ENCODE assay signal across 11 cellular contexts in the genomic region with DNA sequence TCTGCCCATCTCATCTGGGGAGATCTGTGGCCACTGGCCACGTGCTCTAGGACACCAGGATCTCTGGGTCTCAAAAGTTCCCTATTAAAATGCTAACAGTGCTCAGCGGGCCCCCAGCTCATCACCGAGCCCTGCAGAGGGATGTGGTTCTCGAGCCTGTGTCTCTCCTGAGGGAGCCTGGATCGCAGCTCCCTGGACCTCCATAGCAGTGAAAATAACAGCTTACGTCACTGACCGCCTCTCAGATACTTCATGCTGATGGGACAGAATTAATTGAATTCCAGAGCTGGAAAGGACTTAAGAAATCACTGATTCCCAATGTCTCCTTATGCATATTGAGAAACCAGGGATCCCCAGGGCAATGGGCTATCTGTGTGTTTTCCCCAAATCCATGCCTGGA.
"Had no signal": no experiment of that assay in that cellular context is flagged by ENCODE, and none has a peak within 500 bp of the region (broad histone marks: within the 10 kb centered on the region; RNA-seq: fewer than 3 reads in every experiment).

No MANE protein-coding gene starts in this region.

- H3K9me3 ChIP-seq: HAP-1 had no signal

- H3K4me1 ChIP-seq: HAP-1 had no signal

- DNase-seq: GM23248, GOT3, H7, H9, HCEC 1CT, HFFc6 had no signal

- H3K4me2 ChIP-seq: GM23338 had no signal

- H3K4me3 ChIP-seq: GM23248, GM23338, HAP-1 had no signal

- H3K9ac ChIP-seq: GM23248 had no signal

- H3K27ac ChIP-seq: GM23248 had no signal

- FAIRE-seq: H1, H54 had no signal

- H3K36me3 ChIP-seq: HAP-1 had no signal

- H2AFZ ChIP-seq: GM23248, GM23338 had no signal

- ATAC-seq: GM23338, HCT116 had no signal
